In genomic region chr7:6424702-6425072, GRCh38 we compare ENCODE assay signal across 17 cellular contexts. TPM values are rescaled to one million over a fixed set of nuclear protein-coding genes. Genes with fewer than 3 reads are reported as not detected.
DNase-seq lines count a peak whose midpoint lies in the region; ATAC-seq and TF ChIP-seq lines count a peak whose summit lies in the region.
"Had no signal": no experiment of that assay in that cellular context is flagged by ENCODE, and none has a peak within 500 bp of the region (broad histone marks: within the 10 kb centered on the region; RNA-seq: fewer than 3 reads in every experiment).

No MANE protein-coding gene starts in this region.

- H3K36me3 ChIP-seq in HEK293 (ENCODE audit: control insufficient read depth in 2 of 2, insufficient read depth in 1 of 2, low read length in 2 of 2) = peaks cover 23 to 58% of the 10 kb centered on the region in 2 experiments; a peak in 2 of 3 replicates
- H3K36me3 ChIP-seq in lower lobe of right lung = peaks cover 91% of the 10 kb centered on the region
- H3K36me3 ChIP-seq: neural progenitor cell had no signal

- intact Hi-C loops in lower lobe of right lung (cut with DNase I) = no loop called here

- CTCF ChIA-PET in HEK293 (lab: Yijun Ruan, JAX) = interaction anchor here (0.6 to 1.5 kb wide), 3 partner anchors 13 to 568 kb away, joined by 3 to 4 read pairs (median 4); no protein-coding TSS in a partner anchor

- H3K27ac Mint-ChIP-seq in stimulated activated naive B cell treated with anti-CD40 and anti-IgM and Interleukin-4, amounts not matched to agents 10 μg/mL and 1 μg/mL and 100 μg/mL, for 72 hours = peak overlapping the region; percentile 81
- H3K27ac Mint-ChIP-seq: activated naive CD4-positive, alpha-beta T cell treated with anti-CD3 and anti-CD28 coated beads, Interleukin-2, amount 10 ng/mL, durations not matched to agents 7 days and 5 days; brain; neural progenitor cell had no signal

- H3K4me1 ChIP-seq in HEK293 (ENCODE audit: control insufficient read depth, insufficient read depth, low read length) = no peaks in the 10 kb centered on the region
- peaks cover 8% of the 10 kb centered on the region for H3K4me1 ChIP-seq in lower lobe of right lung
- H3K4me1 ChIP-seq: BE2C, neural progenitor cell, Peyer's patch had no signal

- H3K27me3 Mint-ChIP-seq in stimulated activated naive B cell treated with anti-CD40 and anti-IgM and Interleukin-4, amounts not matched to agents 10 μg/mL and 1 μg/mL and 100 μg/mL, for 72 hours = no peaks in the 10 kb centered on the region
- H3K27me3 Mint-ChIP-seq: activated naive CD4-positive, alpha-beta T cell treated with anti-CD3 and anti-CD28 coated beads, Interleukin-2, amount 10 ng/mL, durations not matched to agents 7 days and 5 days; brain had no signal

- H3K4me3 ChIP-seq in HEK293 (ENCODE audit: low read depth, low read length) = no peak overlapping the region
- no peak overlapping the region for H3K4me3 ChIP-seq in lower lobe of right lung
- H3K4me3 ChIP-seq: neural progenitor cell, Peyer's patch had no signal

- H3K4me1 Mint-ChIP-seq in stimulated activated naive B cell treated with anti-CD40 and anti-IgM and Interleukin-4, amounts not matched to agents 10 μg/mL and 1 μg/mL and 100 μg/mL, for 72 hours = peaks cover 7 to 14% of the 10 kb centered on the region in 2 donors
- H3K4me1 Mint-ChIP-seq: brain, neural progenitor cell had no signal

- POLR2A ChIA-PET in HEK293 (lab: Yijun Ruan, JAX) = no interaction called here

- no peak overlapping the region for H3K4me3 Mint-ChIP-seq in stimulated activated naive B cell treated with anti-CD40 and anti-IgM and Interleukin-4, amounts not matched to agents 10 μg/mL and 1 μg/mL and 100 μg/mL, for 72 hours
- H3K4me3 Mint-ChIP-seq: activated naive CD4-positive, alpha-beta T cell treated with anti-CD3 and anti-CD28 coated beads, Interleukin-2, amount 10 ng/mL, durations not matched to agents 7 days and 5 days; brain; neural progenitor cell had no signal

- ATAC-seq in lower lobe of right lung (peak in 1 of 2 donors; percentile 20), GM18502 (IDR thresholded peaks at IDR 0.05; ENCODE audit: poor library complexity, unreplicated experiment) (no peak), GM21526 (IDR thresholded peaks at IDR 0.05; ENCODE audit: low FRiP score, unreplicated experiment) (no peak), HG03108 (IDR thresholded peaks at IDR 0.05; ENCODE audit: unreplicated experiment) (no peak)
- no peak for ATAC-seq in stimulated activated naive B cell treated with anti-CD40 and anti-IgM and Interleukin-4, amounts not matched to agents 10 μg/mL and 1 μg/mL and 100 μg/mL, for 72 hours (replicated peaks)

- no peak overlapping the region for H3K27ac ChIP-seq in HEK293 (ENCODE audit: extremely low read depth, low read depth, low read length)
- peak overlapping the region; percentile 65 for H3K27ac ChIP-seq in lower lobe of right lung
- H3K27ac ChIP-seq: neural progenitor cell had no signal

- DNase-seq in SKM-1 treated with dmso at 0.1 percent for 144 hours (lab: John Stamatoyannopoulos, UW; ENCODE audit: unreplicated experiment) (peak; percentile 64), lower lobe of right lung (no peak)
- DNase-seq in stimulated activated naive B cell treated with anti-CD40 and anti-IgM and Interleukin-4, amounts not matched to agents 10 μg/mL and 1 μg/mL and 100 μg/mL, for 72 hours = no peak
- no peak for DNase-seq in stimulated activated CD8-positive, alpha-beta memory T cell treated with anti-CD3 and anti-CD28 coated beads, Interleukin-4, amount 100 ng/mL, for 48 hours
- DNase-seq: activated naive CD4-positive, alpha-beta T cell treated with anti-CD3 and anti-CD28 coated beads, Interleukin-2, amount 10 ng/mL, durations not matched to agents 7 days and 5 days; BE2C; GOT3; NCI-H526 treated with DMSO at 0.1 percent for 48 hours; Peyer's patch; retina; SW 1271 had no signal

- H3K9me3 ChIP-seq in HEK293 (ENCODE audit: control insufficient read depth, insufficient read depth, low read depth, low read length) = no peaks in the 10 kb centered on the region
- no peaks in the 10 kb centered on the region for H3K9me3 ChIP-seq in lower lobe of right lung
- H3K9me3 ChIP-seq: BE2C, Peyer's patch had no signal

- H3K9me3 Mint-ChIP-seq in stimulated activated naive B cell treated with anti-CD40 and anti-IgM and Interleukin-4, amounts not matched to agents 10 μg/mL and 1 μg/mL and 100 μg/mL, for 72 hours = no peaks in the 10 kb centered on the region
- H3K9me3 Mint-ChIP-seq: activated naive CD4-positive, alpha-beta T cell treated with anti-CD3 and anti-CD28 coated beads, Interleukin-2, amount 10 ng/mL, durations not matched to agents 7 days and 5 days; brain; neural progenitor cell had no signal

- TF ChIP-seq CTCF in HEK293 (tag by site-specific recombination; IDR thresholded peaks at IDR 0.05) = no peak
- no peak for TF ChIP-seq CTCF in lower lobe of right lung (IDR thresholded peaks at IDR 0.05)

- H3K27me3 ChIP-seq in lower lobe of right lung (ENCODE audit: low read depth) = no peaks in the 10 kb centered on the region
- H3K27me3 ChIP-seq: BE2C, neural progenitor cell, Peyer's patch had no signal

- H3K36me3 Mint-ChIP-seq in stimulated activated naive B cell treated with anti-CD40 and anti-IgM and Interleukin-4, amounts not matched to agents 10 μg/mL and 1 μg/mL and 100 μg/mL, for 72 hours = peaks cover 46 to 51% of the 10 kb centered on the region in 2 donors

TF ChIP-seq in HEK293, 187 proteins besides CTCF, POLR2A, EP300 and RAD21:
- TF ChIP-seq ZFP69B (tag by site-specific recombination; IDR thresholded peaks at IDR 0.05) (peak; percentile 45; the same call in 1 of the 2 replicates), ZIC2 (tag by site-specific recombination; IDR thresholded peaks at IDR 0.05) (peak; percentile 91), ZNF2 (tag by site-specific recombination; IDR thresholded peaks at IDR 0.05) (no peak)

RNA-seq across cellular contexts. Expression of gene DAGLB, which starts 23.1 kb away (rescaled TPM):
- total RNA-seq in lower lobe of right lung = 40.6 TPM

RNA-seq across cellular contexts. Expression of gene RAC1, which starts 50.4 kb away (rescaled TPM):
- total RNA-seq in lower lobe of right lung = 257 TPM

RNA-seq across cellular contexts. Expression of gene KDELR2, which starts 59.3 kb away (rescaled TPM):
- 105 TPM for total RNA-seq in lower lobe of right lung
